In the genomic region with DNA sequence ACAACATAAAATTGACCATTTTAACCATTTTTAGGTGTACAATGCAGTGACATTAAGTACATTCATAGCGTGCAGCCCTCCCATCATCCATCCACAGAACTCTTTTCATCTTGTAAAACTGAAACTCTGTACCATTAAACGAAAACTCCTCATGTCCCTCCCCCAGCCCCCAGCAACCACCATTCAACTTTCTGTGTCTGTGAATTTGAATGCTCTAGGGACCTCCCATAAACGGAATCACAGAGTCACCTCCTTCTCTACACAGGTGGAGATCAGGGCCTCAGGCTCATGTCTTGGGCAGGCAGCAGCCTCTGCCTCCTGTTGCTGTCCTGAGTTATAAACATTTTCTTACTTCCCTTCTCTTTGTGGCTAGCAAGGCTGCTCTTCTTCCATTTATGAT, we compare ENCODE assay signal across 13 cellular contexts. TPM values are rescaled to one million over a fixed set of nuclear protein-coding genes. Genes with fewer than 3 reads are reported as not detected.
DNase-seq lines count a peak whose midpoint lies in the region; ATAC-seq, FAIRE-seq and TF ChIP-seq lines count a peak whose summit lies in the region.
"Had no signal": no experiment of that assay in that cellular context is flagged by ENCODE, and none has a peak within 500 bp of the region (broad histone marks: within the 10 kb centered on the region; RNA-seq: fewer than 3 reads in every experiment).

No MANE protein-coding gene starts in this region.

- no peak overlapping the region for H3K4me3 ChIP-seq in OCI-LY7 (ENCODE audit: low read depth, low read length, poor library complexity, severe bottlenecking)
- no peak overlapping the region for H3K4me3 ChIP-seq in small intestine (ENCODE audit: low read depth in 1 of 2, low read length in 2 of 2)
- H3K4me3 ChIP-seq: sigmoid colon had no signal

- WGBS in small intestine, 3 donors = 50 to 56% (median 54%) methylated on average over 3 of the region's 3 CpGs

- no TSS peak for BruUV-seq in OCI-LY7 (replicated peaks; lab: Mats Ljungman, UMichigan)

- H3K9me3 ChIP-seq in OCI-LY7 (ENCODE audit: low read length) = no peaks in the 10 kb centered on the region
- H3K9me3 ChIP-seq in small intestine (ENCODE audit: control insufficient read depth, low read depth) = no peaks in the 10 kb centered on the region
- H3K9me3 ChIP-seq: sigmoid colon had no signal

- H2AFZ ChIP-seq in OCI-LY7 (ENCODE audit: low read length) = peak overlapping the region; percentile 19; the same call in 1 of the 2 replicates

- H3K27ac ChIP-seq in OCI-LY7 (ENCODE audit: low read depth, low read length, poor library complexity, severe bottlenecking) (peak overlapping the region; percentile 36), small intestine (ENCODE audit: low read depth in 1 of 2, low read length in 1 of 2) (no peak overlapping the region)
- H3K27ac ChIP-seq: sigmoid colon had no signal

- TF ChIP-seq CTCF in OCI-LY7 (conservative IDR thresholded peaks at IDR 0.05; ENCODE audit: low read length) = no peak

- peak overlapping the region; percentile 44 for H3K4me2 ChIP-seq in OCI-LY7 (ENCODE audit: low read length)

- DNase-seq in GM12892 (ENCODE audit: insufficient read length) (peak; percentile 51), OCI-LY7 (ENCODE audit: low spot score) (peak; percentile 63), NCI-H2171 treated with DMSO at 0.1 percent for 48 hours (lab: John Stamatoyannopoulos, UW) (no peak), small intestine (no peak), kidney tubule cell (ENCODE audit: low spot score) (no peak), HUDEP-2 (lab: John Stamatoyannopoulos, UW; ENCODE audit: unreplicated experiment in 76 of 76) (no peak)
- DNase-seq: activated CD4-positive, CD25-positive, alpha-beta regulatory T cell; left ventricle myocardium superior; OCI-M1; sigmoid colon; stimulated activated naive CD4-positive, alpha-beta T cell treated with Interleukin-2 at 50 U/mL for 16 hours had no signal

- ATAC-seq in HG02798 (IDR thresholded peaks at IDR 0.05; ENCODE audit: poor library complexity, unreplicated experiment) = peak; percentile 92
- ATAC-seq: left ventricle myocardium superior had no signal

- TF ChIP-seq POLR2A in GM12892 (IDR thresholded peaks at IDR 0.05; ENCODE audit: low read depth, low read length) = no peak
- TF ChIP-seq POLR2A in GM19193 (IDR thresholded peaks at IDR 0.05; ENCODE audit: extremely low read depth, insufficient read depth, insufficient read length) = peak; percentile 23

- H3K27me3 ChIP-seq in small intestine (ENCODE audit: control insufficient read depth in 2 of 2, insufficient read depth in 2 of 2, low read length in 2 of 2) = no peaks in the 10 kb centered on the region
- H3K27me3 ChIP-seq: sigmoid colon had no signal

- H4K20me1 ChIP-seq in OCI-LY7 (ENCODE audit: insufficient read depth, low read length) = no peaks in the 10 kb centered on the region

- H3K4me1 ChIP-seq in OCI-LY7 (ENCODE audit: insufficient read depth, low read length, poor library complexity, severe bottlenecking) (peaks cover 15% of the 10 kb centered on the region), small intestine (ENCODE audit: control insufficient read depth in 2 of 2, insufficient read depth in 1 of 2, low read depth in 1 of 2, low read length in 1 of 2) (no peaks in the 10 kb centered on the region)
- H3K4me1 ChIP-seq: sigmoid colon had no signal

- POLR2A ChIA-PET in OCI-LY7 (lab: Charles Lee) = no interaction called here

- FAIRE-seq in GM12892 (lab: Jason Lieb, UNC) (peak; percentile 93), small intestine (lab: Jason Lieb, UNC) (no peak)

- no peaks in the 10 kb centered on the region for H3K9me2 ChIP-seq in OCI-LY7 (ENCODE audit: insufficient read depth, low read length)

- intact Hi-C loops in OCI-LY7 (cut with micrococcal nuclease; ENCODE audit: unreplicated experiment) = no loop called here

- H3K79me2 ChIP-seq in OCI-LY7 (ENCODE audit: insufficient read depth, low read depth, low read length) = no peaks in the 10 kb centered on the region

- H3K36me3 ChIP-seq in OCI-LY7 (ENCODE audit: insufficient read depth, low read length) = no peaks in the 10 kb centered on the region
- H3K36me3 ChIP-seq in small intestine (ENCODE audit: control insufficient read depth in 2 of 2, insufficient read depth in 2 of 2, low read length in 2 of 2) = no peaks in the 10 kb centered on the region
- H3K36me3 ChIP-seq: sigmoid colon had no signal

- CTCF ChIA-PET in OCI-LY7 (lab: Charles Lee; ENCODE audit: unreplicated experiment) = no interaction called here

RNA-seq across cellular contexts. Expression of gene CCNE1, which starts 7.3 kb away (rescaled TPM):
- 20.3 TPM for polyA plus RNA-seq in GM12892 (2012; ENCODE audit: missing spikeins)
- 13.4 and 23.2 TPM in 2 replicates for total RNA-seq in OCI-LY7 (2014; rRNA removed; shearing (Covaris generic))
- total RNA-seq in OCI-LY7 (2022) = 34.0 and 36.1 TPM in 2 replicates
- polyA plus RNA-seq in small intestine = 1 to 10 TPM; 2.5 to 5.7 (median 3.5) TPM

Comparison
In these comparisons a context has a peak if more than half of its experiments do, and no peak if none do; other contexts are left out.
1. DNase-seq: peak in GM12892 (single experiment) and OCI-LY7 (single experiment); none in NCI-H2171 treated with DMSO at 0.1 percent for 48 hours (single experiment), small intestine (single experiment), kidney tubule cell (single experiment) and HUDEP-2 (0 of 76).